17 cellular contexts compared by ENCODE assay signal in the genomic region with DNA sequence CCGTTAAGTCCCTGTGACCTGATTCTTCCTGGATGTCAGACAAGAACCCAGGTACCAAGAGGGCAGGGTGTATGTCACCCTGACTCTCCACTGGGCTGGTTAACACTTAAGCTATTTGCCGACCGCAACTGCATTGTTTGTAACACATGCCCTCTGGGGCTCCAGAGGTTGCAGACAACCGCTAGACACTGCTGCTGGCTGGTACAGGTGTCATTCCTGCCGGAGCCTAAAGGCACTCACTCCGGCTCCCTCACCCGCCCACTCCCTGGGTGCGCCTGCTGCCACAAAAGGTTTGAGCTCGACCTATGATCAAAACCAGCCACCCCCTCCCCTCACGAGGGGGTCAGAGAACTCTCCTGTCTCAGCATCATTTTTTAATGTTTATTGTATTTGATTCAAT.
"Had no signal": no experiment of that assay in that cellular context is flagged by ENCODE, and none has a peak within 500 bp of the region (broad histone marks: within the 10 kb centered on the region; RNA-seq: fewer than 3 reads in every experiment).

No MANE protein-coding gene starts in this region.

- H3K4me3 Mint-ChIP-seq: activated CD8-positive, alpha-beta memory T cell treated with anti-CD3 and anti-CD28 coated beads, Interleukin-2, amount 10 ng/mL, durations not matched to agents 7 days and 5 days; activated naive CD8-positive, alpha-beta T cell; activated T-cell treated with anti-CD3 and anti-CD28 coated beads, Interleukin-2, amount 50 U/mL, for 24 hours; dendritic cell treated with granulocyte-macrophage colony-stimulating factor and Interleukin-4, amounts not matched to agents 40 ng/mL and 50 ng/mL, for 4 days; natural killer cell treated with Interleukin-12 subunit alpha and Interleukin-12 subunit beta and Interleukin-15 and Interleukin-18, amount 100 ng/mL, for 72 hours; stimulated activated naive CD8-positive, alpha-beta T cell treated with anti-CD3 and anti-CD28 coated beads, Interleukin-15, Interleukin-2, amounts not matched to agents 100 ng/mL and 50 ng/mL, for 24 hours; T-helper 2 cell treated with Interferon-gamma antibody and Interleukin-4, amounts not matched to agents 5 μg/mL and 100 μg/mL, for 36 hours had no signal

- H3K9me3 Mint-ChIP-seq: natural killer cell treated with Interleukin-12 subunit alpha and Interleukin-12 subunit beta and Interleukin-15 and Interleukin-18, amount 100 ng/mL, for 72 hours; stimulated activated naive CD8-positive, alpha-beta T cell treated with anti-CD3 and anti-CD28 coated beads, Interleukin-15, Interleukin-2, amounts not matched to agents 100 ng/mL and 50 ng/mL, for 24 hours had no signal

- H3K36me3 Mint-ChIP-seq: activated CD8-positive, alpha-beta memory T cell treated with anti-CD3 and anti-CD28 coated beads, Interleukin-2, amount 10 ng/mL, durations not matched to agents 7 days and 5 days; activated naive CD8-positive, alpha-beta T cell; natural killer cell treated with Interleukin-12 subunit alpha and Interleukin-12 subunit beta and Interleukin-15 and Interleukin-18, amount 100 ng/mL, for 72 hours had no signal

- H3K4me1 Mint-ChIP-seq: activated CD8-positive, alpha-beta memory T cell treated with anti-CD3 and anti-CD28 coated beads, Interleukin-2, amount 10 ng/mL, durations not matched to agents 7 days and 5 days had no signal

- H3K27me3 Mint-ChIP-seq: activated CD8-positive, alpha-beta memory T cell treated with anti-CD3 and anti-CD28 coated beads, Interleukin-2, amount 10 ng/mL, durations not matched to agents 7 days and 5 days; activated naive CD8-positive, alpha-beta T cell; activated T-cell treated with anti-CD3 and anti-CD28 coated beads, Interleukin-2, amount 50 U/mL, for 24 hours; dendritic cell treated with granulocyte-macrophage colony-stimulating factor and Interleukin-4, amounts not matched to agents 40 ng/mL and 50 ng/mL, for 4 days; stimulated activated naive CD8-positive, alpha-beta T cell treated with anti-CD3 and anti-CD28 coated beads, Interleukin-15, Interleukin-2, amounts not matched to agents 100 ng/mL and 50 ng/mL, for 24 hours had no signal

- ATAC-seq: activated CD4-positive, CD25-positive, alpha-beta regulatory T cell treated with anti-CD3 and anti-CD28 coated beads, Interleukin-2, amount 50 U/mL, for 24 hours; activated CD8-positive, alpha-beta memory T cell treated with anti-CD3 and anti-CD28 coated beads, Interleukin-2, amount 10 ng/mL, durations not matched to agents 7 days and 5 days; left lobe of liver; natural killer cell treated with Interleukin-12 subunit alpha and Interleukin-12 subunit beta and Interleukin-15 and Interleukin-18, amount 100 ng/mL, for 72 hours had no signal

- H3K27ac Mint-ChIP-seq: activated CD8-positive, alpha-beta memory T cell treated with anti-CD3 and anti-CD28 coated beads, Interleukin-2, amount 10 ng/mL, durations not matched to agents 7 days and 5 days; activated naive CD8-positive, alpha-beta T cell; activated T-cell treated with anti-CD3 and anti-CD28 coated beads, Interleukin-2, amount 50 U/mL, for 24 hours; dendritic cell treated with granulocyte-macrophage colony-stimulating factor and Interleukin-4, amounts not matched to agents 40 ng/mL and 50 ng/mL, for 4 days; natural killer cell treated with Interleukin-12 subunit alpha and Interleukin-12 subunit beta and Interleukin-15 and Interleukin-18, amount 100 ng/mL, for 72 hours; stimulated activated naive CD8-positive, alpha-beta T cell treated with anti-CD3 and anti-CD28 coated beads, Interleukin-15, Interleukin-2, amounts not matched to agents 100 ng/mL and 50 ng/mL, for 24 hours; T-helper 2 cell treated with Interferon-gamma antibody and Interleukin-4, amounts not matched to agents 5 μg/mL and 100 μg/mL, for 36 hours had no signal

- DNase-seq: activated CD4-positive, alpha-beta T cell treated with anti-CD3 and anti-CD28 coated beads, Interleukin-2, amount 50 U/mL, for 4 hours; activated CD8-positive, alpha-beta memory T cell treated with anti-CD3 and anti-CD28 coated beads, Interleukin-2, amount 10 ng/mL, durations not matched to agents 7 days and 5 days; activated effector memory CD4-positive, alpha-beta T cell treated with Interleukin-2 at 50 U/mL for 16 hours; activated T-cell treated with anti-CD3 and anti-CD28 coated beads, Interleukin-2, amount 50 U/mL, for 24 hours; brain microvascular endothelial cell; erythroblast; hypothalamus; stimulated activated CD4-positive, alpha-beta T cell treated with anti-CD3 and anti-CD28 coated beads, Interleukin-4, amount 100 ng/mL, for 1 hour; stimulated activated CD8-positive, alpha-beta memory T cell treated with anti-CD3 and anti-CD28 coated beads, Interleukin-4, amount 100 ng/mL, for 48 hours; testis had no signal
